Comparison of ENCODE assay signal across 1 cellular context in genomic region chr17:78130439-78131101, GRCh38.
TF ChIP-seq lines count a peak whose summit lies in the region.

TSS of gene TMC8 (plus strand) at chr17:78130771. CDS start at chr17:78131589, 818 bp downstream.

TF ChIP-seq in GM12878, 131 proteins besides CTCF, POLR2A, EP300 and RAD21 (continued from another document and continues in another):
- TF ChIP-seq ZNF687 (IDR thresholded peaks at IDR 0.05) (peak; percentile 96), USF2 (IDR thresholded peaks at IDR 0.05; ENCODE audit: borderline replicate concordance, low read depth, low read length) (peak; percentile 44; the same call in 1 of the 2 replicates), E2F8 (IDR thresholded peaks at IDR 0.05; ENCODE audit: low read depth, partially characterized antibody) (no peak), EZH2 (IDR thresholded peaks at IDR 0.05; ENCODE audit: borderline replicate concordance, control insufficient read depth, low read depth, low read length) (no peak), ASH2L (IDR thresholded peaks at IDR 0.05; ENCODE audit: borderline replicate concordance, low read depth) (no peak), MLLT1 (IDR thresholded peaks at IDR 0.05) (peak; percentile 82; the same call in 1 of the 2 replicates), NKRF (conservative IDR thresholded peaks at IDR 0.05) (peak; percentile 48; the same call in 1 of the 2 replicates), MEF2B (IDR thresholded peaks at IDR 0.05; ENCODE audit: partially characterized antibody, poor library complexity, severe bottlenecking) (peak; percentile 79), SP1 (IDR thresholded peaks at IDR 0.05; ENCODE audit: low read depth, low read length) (no peak), SIN3A (IDR thresholded peaks at IDR 0.05; ENCODE audit: low read depth, low read length) (peak; percentile 37), CHD2 (IDR thresholded peaks at IDR 0.05; ENCODE audit: borderline replicate concordance, low read depth, low read length) (no peak), BHLHE40 (IDR thresholded peaks at IDR 0.05; ENCODE audit: borderline replicate concordance in 1 of 2, low read depth in 2 of 2, low read length in 1 of 2) (peak in 1 of 2 experiments; percentile 32; a peak in 1 of 4 replicates), MYC (IDR thresholded peaks at IDR 0.05; ENCODE audit: insufficient read depth, insufficient read length, insufficient replicate concordance, low read length, severe bottlenecking) (no peak), SMAD5 (IDR thresholded peaks at IDR 0.05; ENCODE audit: low read depth) (peak; percentile 53; the same call in 1 of the 2 replicates), ZNF622 (IDR thresholded peaks at IDR 0.05) (no peak), ATF3 (IDR thresholded peaks at IDR 0.05; ENCODE audit: borderline replicate concordance, extremely low read depth, low read depth, low read length) (no peak), ZZZ3 (IDR thresholded peaks at IDR 0.05; ENCODE audit: control insufficient read depth, insufficient read length, low read depth) (no peak), TCF3 (IDR thresholded peaks at IDR 0.05; ENCODE audit: borderline replicate concordance, insufficient read depth, low read depth, low read length) (0 out of 2 replicates have a peak, but pooled peaks have one; percentile 8), JUNB (IDR thresholded peaks at IDR 0.05) (no peak), ZNF592 (IDR thresholded peaks at IDR 0.05) (0 out of 2 replicates have a peak, but pooled peaks have one; percentile 53), BRCA1 (IDR thresholded peaks at IDR 0.05; ENCODE audit: low read depth, low read length) (no peak), RELB (IDR thresholded peaks at IDR 0.05; ENCODE audit: low read depth) (peak; percentile 44; the same call in 1 of the 2 replicates), CBX3 (IDR thresholded peaks at IDR 0.05; ENCODE audit: borderline replicate concordance, low read depth) (no peak), RB1 (IDR thresholded peaks at IDR 0.05; ENCODE audit: borderline replicate concordance) (no peak; the same call in 1 of the 2 replicates), IRF3 (IDR thresholded peaks at IDR 0.05) (no peak), ZBED1 (IDR thresholded peaks at IDR 0.05; ENCODE audit: borderline replicate concordance) (no peak), ATF7 (IDR thresholded peaks at IDR 0.05; ENCODE audit: low read depth) (peak; percentile 23; the same call in 1 of the 2 replicates), POU2F2 (IDR thresholded peaks at IDR 0.05; ENCODE audit: borderline replicate concordance, low read depth, low read length) (no peak; the same call in 2 of the 3 replicates), YY1 (IDR thresholded peaks at IDR 0.05; ENCODE audit: low read depth, low read length) (no peak), HDGF (IDR thresholded peaks at IDR 0.05) (peak; percentile 84), HCFC1 (IDR thresholded peaks at IDR 0.05; ENCODE audit: low read length) (no peak), STAT3 (IDR thresholded peaks at IDR 0.05; ENCODE audit: low read depth, low read length) (no peak), CEBPB (IDR thresholded peaks at IDR 0.05; ENCODE audit: borderline replicate concordance in 1 of 2, low read depth in 2 of 2, low read length in 2 of 2) (no peak), E2F4 (IDR thresholded peaks at IDR 0.05; ENCODE audit: low read depth, low read length) (no peak), POLR2AphosphoS5 (IDR thresholded peaks at IDR 0.05; ENCODE audit: low read length) (peak; percentile 83), SUZ12 (IDR thresholded peaks at IDR 0.05; ENCODE audit: unreplicated experiment) (no peak), TCF12 (IDR thresholded peaks at IDR 0.05; ENCODE audit: low read depth, low read length) (no peak), PML (IDR thresholded peaks at IDR 0.05; ENCODE audit: low read length) (no peak), NFIC (IDR thresholded peaks at IDR 0.05; ENCODE audit: low read depth, low read length) (no peak), SRF (IDR thresholded peaks at IDR 0.05; ENCODE audit: low read depth in 2 of 2, low read length in 2 of 2) (no peak)
